Comparison of ENCODE assay signal across 8 cellular contexts in the genomic region with DNA sequence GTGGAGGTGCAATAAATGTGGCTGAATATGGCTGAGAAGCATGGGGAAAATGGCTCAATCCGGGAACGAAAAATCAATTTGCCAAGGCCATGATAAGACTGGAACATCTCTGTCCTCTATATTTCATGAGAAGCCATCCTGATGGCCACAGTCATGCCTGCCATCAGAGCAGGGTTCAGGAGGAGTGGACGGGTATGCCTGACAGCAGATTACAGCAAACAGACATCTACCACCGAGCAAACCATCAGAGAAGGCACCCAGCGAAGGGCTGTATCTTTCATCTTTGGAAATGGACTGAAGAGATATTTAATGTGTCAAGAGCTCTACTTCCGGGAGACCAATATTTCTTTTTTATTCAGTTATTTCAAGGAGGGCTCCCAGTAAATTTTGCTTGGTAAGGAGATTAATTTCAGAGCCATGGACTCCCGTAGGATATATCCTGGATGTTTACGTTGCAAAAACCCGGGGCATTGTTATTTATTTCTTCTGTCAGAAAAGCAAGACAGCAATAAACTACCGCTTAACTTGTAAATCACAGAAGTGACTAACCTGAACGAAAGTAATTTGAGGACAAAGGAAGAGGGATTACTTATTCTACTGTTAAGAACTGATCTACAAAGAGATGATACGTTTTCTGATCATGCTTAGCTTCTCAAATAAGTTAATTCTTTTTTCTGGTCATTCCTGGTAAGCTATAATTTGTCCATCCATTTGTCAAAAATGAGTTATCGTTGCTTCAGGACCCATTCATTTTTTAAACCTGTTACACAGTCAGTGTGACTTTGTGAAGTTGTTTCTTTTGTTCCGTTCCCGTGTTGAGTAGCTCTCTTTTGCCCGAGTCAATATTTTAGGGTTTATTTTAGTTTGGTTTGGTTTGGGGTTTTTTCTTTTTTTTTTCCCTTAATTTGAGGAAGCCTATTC.
DNase-seq lines count a peak whose midpoint lies in the region; TF ChIP-seq lines count a peak whose summit lies in the region.

No MANE protein-coding gene starts in this region.

- no peak for TF ChIP-seq POLR2A in esophagus squamous epithelium (IDR thresholded peaks at IDR 0.05)

- peak; percentile 65 for DNase-seq in BE2C
- DNase-seq in HAP-1 (ENCODE audit: low spot score in 2 of 2) = peak in 1 of 2 experiments; percentile 85
- peak in 1 of 2 experiments; percentile 32 for DNase-seq in SJSA1 (ENCODE audit: low read depth in 1 of 2, low spot score in 2 of 2)
- DNase-seq in esophagus squamous epithelium (lab: John Stamatoyannopoulos, UW) = no peak
- DNase-seq in GM13977 (ENCODE audit: low spot score) = no peak
- no peak for DNase-seq in HCEC 1CT
- no peak for DNase-seq in COLO668 (lab: John Stamatoyannopoulos, UW; ENCODE audit: unreplicated experiment)

- in situ Hi-C loops in HAP-1 (cut with MboI; ENCODE audit: low sequenced_read_pairs) (loop anchor here (5.0 kb wide), 1 partner anchor 63 kb away; no protein-coding TSS in a partner anchor), GM13977 (cut with MboI; ENCODE audit: low pct_unique_long_range_greater_than_20kb, low sequenced_read_pairs, unreplicated experiment) (loop anchor here (10.0 kb wide), 1 partner anchor 65 kb away; no protein-coding TSS in a partner anchor)

- TF ChIP-seq CTCF in BE2C (IDR thresholded peaks at IDR 0.05; ENCODE audit: low read depth, low read length) (no peak), esophagus squamous epithelium (IDR thresholded peaks at IDR 0.05) (no peak), GM13977 (IDR thresholded peaks at IDR 0.05; ENCODE audit: extremely low read depth, insufficient read depth, missing control alignments) (no peak)

- H3K36me3 ChIP-seq in BE2C (no peaks in the 10 kb centered on the region), HAP-1 (replicated peaks) (no peaks in the 10 kb centered on the region), SJSA1 (no peaks in the 10 kb centered on the region), esophagus squamous epithelium (no peaks in the 10 kb centered on the region), neuron (ENCODE audit: insufficient read depth, low read length) (no peaks in the 10 kb centered on the region)

- H3K9me3 ChIP-seq in BE2C = no peaks in the 10 kb centered on the region
- H3K9me3 ChIP-seq in HAP-1 = no peaks in the 10 kb centered on the region
- no peaks in the 10 kb centered on the region for H3K9me3 ChIP-seq in SJSA1 (replicated peaks)
- no peaks in the 10 kb centered on the region for H3K9me3 ChIP-seq in esophagus squamous epithelium
- no peaks in the 10 kb centered on the region for H3K9me3 ChIP-seq in neuron (ENCODE audit: low read length)

- 20 to 21% methylated on average over 16 of the region's 16 CpGs for WGBS in esophagus squamous epithelium, 2 donors

- H3K4me1 ChIP-seq in BE2C = peaks cover 43% of the 10 kb centered on the region
- peaks cover 42% of the 10 kb centered on the region for H3K4me1 ChIP-seq in HAP-1
- H3K4me1 ChIP-seq in SJSA1 (replicated peaks) = peaks cover 27% of the 10 kb centered on the region
- H3K4me1 ChIP-seq in esophagus squamous epithelium = peaks cover 19 to 64% (median 44%) of the 10 kb centered on the region in 3 donors
- H3K4me1 ChIP-seq in neuron (ENCODE audit: insufficient read depth, low read length) = peaks cover 46% of the 10 kb centered on the region

- H3K27ac ChIP-seq in SJSA1 (peak overlapping the region; percentile 74), esophagus squamous epithelium (peak overlapping the region; percentile 88 to 94 (median 92))

- H3K4me3 ChIP-seq in BE2C (ENCODE audit: low read depth, low read length) (peak overlapping the region; percentile 62), HAP-1 (peak overlapping the region; percentile 18), SJSA1 (peak overlapping the region; percentile 20), esophagus squamous epithelium (peak overlapping the region; percentile 19 to 62 (median 44)), neuron (ENCODE audit: low read length) (peak overlapping the region; percentile 59)

- intact Hi-C loops in esophagus squamous epithelium (cut with DNase I) = no loop called here

- H3K27me3 ChIP-seq in BE2C (no peaks in the 10 kb centered on the region), HAP-1 (ENCODE audit: low read depth) (no peaks in the 10 kb centered on the region), SJSA1 (replicated peaks) (no peaks in the 10 kb centered on the region), esophagus squamous epithelium (no peaks in the 10 kb centered on the region), neuron (ENCODE audit: insufficient read depth, low read length) (no peaks in the 10 kb centered on the region)

- peak overlapping the region; percentile 84 for H2AFZ ChIP-seq in neuron (ENCODE audit: low read depth, low read length)
